ENCODE assay signal across 3 cellular contexts in genomic region chr10:133236411-133237240, GRCh38.
A peak's percentile ranks its signal among the peaks of the same experiment; 100 is the strongest.
TF ChIP-seq lines count a peak whose summit lies in the region.

No MANE protein-coding gene starts in this region.

TF ChIP-seq in A549, 52 proteins besides CTCF, POLR2A, EP300 and RAD21:
- no peak for TF ChIP-seq NFE2L2 (conservative IDR thresholded peaks at IDR 0.05; ENCODE audit: low read length)

TF ChIP-seq in endothelial cell of umbilical vein, 7 proteins besides CTCF, POLR2A, EP300 and RAD21:
- no peak for TF ChIP-seq JUN (IDR thresholded peaks at IDR 0.05; ENCODE audit: borderline replicate concordance, insufficient read depth, insufficient read length, low read depth)
- TF ChIP-seq POLR2AphosphoS5 (IDR thresholded peaks at IDR 0.05; ENCODE audit: insufficient read depth, low read depth, low read length): no peak
- peak; percentile 85 for TF ChIP-seq EZH2 (IDR thresholded peaks at IDR 0.05; ENCODE audit: borderline replicate concordance, low read depth, low read length, severe bottlenecking)

TF ChIP-seq in HEK293T, 16 proteins besides CTCF, POLR2A, EP300 and RAD21:
- TF ChIP-seq ARNT (IDR thresholded peaks at IDR 0.05) (no peak), HDGF (IDR thresholded peaks at IDR 0.05; ENCODE audit: borderline replicate concordance) (no peak), FOXM1 (IDR thresholded peaks at IDR 0.05; ENCODE audit: borderline replicate concordance) (no peak), BHLHE40 (IDR thresholded peaks at IDR 0.05; ENCODE audit: borderline replicate concordance) (no peak), SUZ12 (IDR thresholded peaks at IDR 0.05) (no peak), ELF4 (IDR thresholded peaks at IDR 0.05) (no peak), FOXA1 (IDR thresholded peaks at IDR 0.05) (no peak), LEF1 (IDR thresholded peaks at IDR 0.05; ENCODE audit: borderline replicate concordance) (no peak), SP1 (IDR thresholded peaks at IDR 0.05) (no peak), PKNOX1 (IDR thresholded peaks at IDR 0.05) (no peak), FOXK2 (IDR thresholded peaks at IDR 0.05) (no peak), ZNF384 (IDR thresholded peaks at IDR 0.05) (no peak)
